8 cellular contexts compared by ENCODE assay signal in the genomic region with DNA sequence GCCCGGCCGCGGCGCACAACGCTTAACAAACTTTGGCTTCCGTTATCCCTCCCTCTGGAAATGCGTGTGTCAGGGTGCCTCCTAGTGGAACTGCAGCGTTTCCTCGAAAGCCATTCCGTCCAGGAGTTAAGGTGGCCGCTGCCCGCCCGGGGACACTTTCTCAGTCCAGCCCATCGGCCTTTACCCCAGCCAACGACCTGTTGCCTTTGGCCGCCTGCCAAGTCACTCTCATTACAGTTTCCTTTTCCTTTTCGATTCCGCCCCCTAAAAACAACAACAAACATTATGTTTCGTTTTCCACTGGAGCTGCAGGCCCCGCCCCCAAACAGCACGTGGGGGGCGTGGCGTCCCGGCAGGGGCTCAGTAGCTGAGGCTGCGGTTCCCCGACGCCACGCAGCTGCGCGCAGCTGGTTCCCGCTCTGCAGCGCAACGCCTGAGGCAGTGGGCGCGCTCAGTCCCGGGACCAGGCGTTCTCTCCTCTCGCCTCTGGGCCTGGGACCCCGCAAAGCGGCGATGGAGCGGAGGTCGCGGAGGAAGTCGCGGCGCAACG. TPM values are rescaled to one million over a fixed set of nuclear protein-coding genes. Genes with fewer than 3 reads are reported as not detected.
A peak's percentile ranks its signal among the peaks of the same experiment; 100 is the strongest.
DNase-seq lines count a peak whose midpoint lies in the region; ATAC-seq and TF ChIP-seq lines count a peak whose summit lies in the region.

TSS of gene HERC5 (plus strand) at position 363 of the 550 bp plus-strand sequence. CDS start at position 514, 151 bp downstream.

- no peaks in the 10 kb centered on the region for H3K36me3 ChIP-seq in CD4-positive, CD25-positive, alpha-beta regulatory T cell (ENCODE audit: control insufficient read depth, insufficient read depth, low read length)

- H3K4me3 ChIP-seq in CD4-positive, CD25-positive, alpha-beta regulatory T cell (ENCODE audit: low read depth, low read length) = peak within 1 kb of the TSS; percentile 87
- peak within 1 kb of the TSS; percentile 65 for H3K4me3 ChIP-seq in epithelial cell of esophagus (ENCODE audit: low read length)

- peak; percentile 86 to 94 (median 92) for DNase-seq in CD4-positive, CD25-positive, alpha-beta regulatory T cell
- DNase-seq in NOMO-1 treated with DMSO at 0.1 percent for 48 hours (lab: John Stamatoyannopoulos, UW; ENCODE audit: unreplicated experiment) (peak; percentile 78), epithelial cell of esophagus (ENCODE audit: low read depth) (peak; percentile 89), middle frontal gyrus (ENCODE audit: extremely low spot score, low spot score) (peak; percentile 66)
- peak; percentile 89 for DNase-seq in activated CD8-positive, alpha-beta memory T cell treated with anti-CD3 and anti-CD28 coated beads, Interleukin-2, amount 50 U/mL, for 4 hours
- DNase-seq in stimulated activated CD8-positive, alpha-beta memory T cell treated with anti-CD3 and anti-CD28 coated beads, Interleukin-2, amount 100 ng/mL, for 1 hour (ENCODE audit: low read depth in 2 of 2) = peak; percentile 82 to 83

- H3K27ac Mint-ChIP-seq in CD4-positive, CD25-positive, alpha-beta regulatory T cell = peak within 1 kb of the TSS; percentile 99

- peaks cover 3% of the 10 kb centered on the region for H3K36me3 Mint-ChIP-seq in CD4-positive, CD25-positive, alpha-beta regulatory T cell

- peak; percentile 94 to 95 for ATAC-seq in CD4-positive, CD25-positive, alpha-beta regulatory T cell (ENCODE audit: low read depth in 2 of 2)
- peak; percentile 94 for ATAC-seq in GM19324 (IDR thresholded peaks at IDR 0.05; ENCODE audit: low FRiP score, unreplicated experiment)
- peak; percentile 90 for ATAC-seq in HG03460 (IDR thresholded peaks at IDR 0.05; ENCODE audit: unreplicated experiment)

- H3K9me3 ChIP-seq in CD4-positive, CD25-positive, alpha-beta regulatory T cell (ENCODE audit: control insufficient read depth in 2 of 2, low read length in 2 of 2) = no peaks in the 10 kb centered on the region

- TF ChIP-seq CTCF in epithelial cell of esophagus (IDR thresholded peaks at IDR 0.05; ENCODE audit: insufficient read depth, low read depth, low read length, missing control alignments) = peak; percentile 69

- H3K4me1 ChIP-seq in CD4-positive, CD25-positive, alpha-beta regulatory T cell (ENCODE audit: control insufficient read depth, insufficient read depth, low read length, poor library complexity, severe bottlenecking) = peaks cover 20% of the 10 kb centered on the region

- H3K4me1 Mint-ChIP-seq in CD4-positive, CD25-positive, alpha-beta regulatory T cell = peaks cover 10 to 38% (median 25%) of the 10 kb centered on the region in 4 donors

- H3K27me3 ChIP-seq in CD4-positive, CD25-positive, alpha-beta regulatory T cell (ENCODE audit: control insufficient read depth, insufficient read depth, low read length) = no peaks in the 10 kb centered on the region

- no peaks in the 10 kb centered on the region for H3K27me3 Mint-ChIP-seq in CD4-positive, CD25-positive, alpha-beta regulatory T cell

- H3K4me3 Mint-ChIP-seq in CD4-positive, CD25-positive, alpha-beta regulatory T cell = peak within 1 kb of the TSS; percentile 91 to 100 (median 100)

- peaks cover 0 to 2% (median 0%) of the 10 kb centered on the region in 7 donors for H3K9me3 Mint-ChIP-seq in CD4-positive, CD25-positive, alpha-beta regulatory T cell

- H3K27ac ChIP-seq in CD4-positive, CD25-positive, alpha-beta regulatory T cell (ENCODE audit: insufficient read depth, low read length, poor library complexity, severe bottlenecking) = peak within 1 kb of the TSS; percentile 77

RNA-seq across cellular contexts. Expression of gene HERC5, which starts in this region (rescaled TPM):
- total RNA-seq in CD4-positive, CD25-positive, alpha-beta regulatory T cell = 29.4 TPM
- polyA plus RNA-seq in CD4-positive, CD25-positive, alpha-beta regulatory T cell = 10 to 100 TPM; 24.6 to 33.9 (median 26.8) TPM

Comparison
In these comparisons a context has a peak if more than half of its experiments do, and no peak if none do; other contexts are left out.
1. Peak in every context shown above with its lines: DNase-seq, ATAC-seq, H3K4me3 ChIP-seq and H3K27ac ChIP-seq.